Comparison of ENCODE assay signal across 8 cellular contexts in the genomic region with DNA sequence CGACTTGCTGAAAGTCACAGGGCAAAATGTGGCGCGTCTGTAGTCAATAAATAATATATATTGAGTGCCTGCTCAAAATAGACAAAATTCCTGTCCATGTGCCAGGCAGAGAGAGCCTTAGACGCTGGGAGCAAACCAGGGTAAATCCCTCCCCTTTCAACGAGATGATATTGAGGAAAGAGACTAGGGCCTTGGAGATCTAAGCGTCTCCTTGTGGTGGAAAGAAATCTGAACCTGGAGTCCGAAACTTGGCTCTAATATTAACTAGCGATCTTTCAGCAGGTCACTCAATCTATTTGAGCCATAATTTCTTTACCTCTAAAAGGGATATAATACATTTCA. TPM values are rescaled to one million over a fixed set of nuclear protein-coding genes. Genes with fewer than 3 reads are reported as not detected.
DNase-seq lines count a peak whose midpoint lies in the region; ATAC-seq and TF ChIP-seq lines count a peak whose summit lies in the region.

No MANE protein-coding gene starts in this region.

- peaks cover 33% of the 10 kb centered on the region for H3K4me1 Mint-ChIP-seq in activated CD4-positive, alpha-beta T cell treated with anti-CD3 and anti-CD28 coated beads, Interleukin-2, amount 10 ng/mL, durations not matched to agents 7 days and 5 days
- H3K4me1 Mint-ChIP-seq in T-cell, result peaks cover 35 to 45% (median 41%) of the 10 kb centered on the region in 3 donors

- H3K4me3 Mint-ChIP-seq in activated CD4-positive, alpha-beta T cell treated with anti-CD3 and anti-CD28 coated beads, Interleukin-2, amount 10 ng/mL, durations not matched to agents 7 days and 5 days, result peak overlapping the region; percentile 96
- peak overlapping the region; percentile 91 for H3K4me3 Mint-ChIP-seq in T-cell

- H3K9me3 ChIP-seq in right atrium auricular region (no peaks in the 10 kb centered on the region), stomach smooth muscle (ENCODE audit: control insufficient read depth in 2 of 2, low read length in 2 of 2) (no peaks in the 10 kb centered on the region)

- POLR2A ChIA-PET in activated CD4-positive, alpha-beta T cell treated with anti-CD3 and anti-CD28 coated beads, Interleukin-2, amount 10 ng/mL, durations not matched to agents 7 days and 5 days (lab: Charles Lee), result no interaction called here
- POLR2A ChIA-PET in T-cell (lab: Charles Lee), result interaction anchor here in 1 of 2 donors (1.2 kb wide), 1 partner anchor 12 kb away, joined by 3 read pairs; the partner anchor contains the start of gene HACD3

- peak overlapping the region; percentile 97 for H3K27ac Mint-ChIP-seq in activated CD4-positive, alpha-beta T cell treated with anti-CD3 and anti-CD28 coated beads, Interleukin-2, amount 10 ng/mL, durations not matched to agents 7 days and 5 days
- peak overlapping the region; percentile 86 to 89 for H3K27ac Mint-ChIP-seq in T-cell

- ATAC-seq in T-cell (replicated peaks in 1 of 4) (no peak), GM18861 (IDR thresholded peaks at IDR 0.05; ENCODE audit: unreplicated experiment) (no peak), GM19452 (IDR thresholded peaks at IDR 0.05; ENCODE audit: unreplicated experiment) (no peak)

- CTCF ChIA-PET in activated CD4-positive, alpha-beta T cell treated with anti-CD3 and anti-CD28 coated beads, Interleukin-2, amount 10 ng/mL, durations not matched to agents 7 days and 5 days (lab: Charles Lee), result interaction anchor here (0.7 to 1.4 kb wide), 4 partner anchors 9 to 195 kb away, joined by 3 to 4 read pairs (median 4); no protein-coding TSS in a partner anchor
- CTCF ChIA-PET in T-cell (lab: Charles Lee), result interaction anchor here (0.7 kb wide), 3 partner anchors 11 to 131 kb away, joined by 3 to 5 read pairs (median 5); no protein-coding TSS in a partner anchor

- peak in 1 of 2 donors; percentile 6 for TF ChIP-seq CTCF in right atrium auricular region (IDR thresholded peaks at IDR 0.05)

- peaks cover 15% of the 10 kb centered on the region for H3K36me3 Mint-ChIP-seq in activated CD4-positive, alpha-beta T cell treated with anti-CD3 and anti-CD28 coated beads, Interleukin-2, amount 10 ng/mL, durations not matched to agents 7 days and 5 days (ENCODE audit: low read depth)
- peaks cover 7% of the 10 kb centered on the region for H3K36me3 Mint-ChIP-seq in T-cell

- H3K27ac ChIP-seq in right atrium auricular region, result peak overlapping the region; percentile 80 to 86
- H3K27ac ChIP-seq in stomach smooth muscle (ENCODE audit: low read length), result peak overlapping the region; percentile 71

- DNase-seq in activated CD4-positive, alpha-beta T cell treated with anti-CD3 and anti-CD28 coated beads, Interleukin-2, amount 10 ng/mL, durations not matched to agents 7 days and 5 days, result no peak
- no peak for DNase-seq in activated CD4-positive, alpha-beta T cell treated with anti-CD3 and anti-CD28 coated beads, Interleukin-2, amount 50 U/mL, for 1 hour
- DNase-seq in T-cell (no peak), right atrium auricular region (ENCODE audit: low spot score) (no peak), AG08395 (ENCODE audit: low spot score) (no peak)

- no peaks in the 10 kb centered on the region for H3K27me3 Mint-ChIP-seq in activated CD4-positive, alpha-beta T cell treated with anti-CD3 and anti-CD28 coated beads, Interleukin-2, amount 10 ng/mL, durations not matched to agents 7 days and 5 days
- H3K27me3 Mint-ChIP-seq in T-cell, result no peaks in the 10 kb centered on the region

- H3K27me3 ChIP-seq in right atrium auricular region (no peaks in the 10 kb centered on the region), stomach smooth muscle (ENCODE audit: control insufficient read depth in 1 of 2, insufficient read depth in 2 of 2, low read length in 2 of 2) (no peaks in the 10 kb centered on the region)

- H3K9me3 Mint-ChIP-seq in activated CD4-positive, alpha-beta T cell treated with anti-CD3 and anti-CD28 coated beads, Interleukin-2, amount 10 ng/mL, durations not matched to agents 7 days and 5 days, result no peaks in the 10 kb centered on the region
- H3K9me3 Mint-ChIP-seq in T-cell, result no peaks in the 10 kb centered on the region

- H3K4me3 ChIP-seq in right atrium auricular region (peak overlapping the region; percentile 88 to 92), stomach smooth muscle (ENCODE audit: low read length in 2 of 2) (peak overlapping the region; percentile 40 to 96)

- H3K36me3 ChIP-seq in right atrium auricular region (peaks cover 5% of the 10 kb centered on the region), stomach smooth muscle (ENCODE audit: control insufficient read depth in 2 of 2, insufficient read depth in 2 of 2, low read length in 2 of 2) (peaks cover 0 to 4% of the 10 kb centered on the region in 2 donors)

- H3K4me1 ChIP-seq in right atrium auricular region (peaks cover 0 to 39% of the 10 kb centered on the region in 2 donors), stomach smooth muscle (ENCODE audit: control insufficient read depth, insufficient read depth, low read length) (peaks cover 12% of the 10 kb centered on the region)

- H3K9ac ChIP-seq in stomach smooth muscle (ENCODE audit: low read length in 2 of 2), result no peak overlapping the region

RNA-seq across cellular contexts. Expression of gene DPP8, which starts 0.3 kb away (rescaled TPM):
- total RNA-seq in activated CD4-positive, alpha-beta T cell treated with anti-CD3 and anti-CD28 coated beads, Interleukin-2, amount 10 ng/mL, durations not matched to agents 7 days and 5 days, result 10 to 100 TPM; 42.8 to 45.4 TPM
- total RNA-seq in T-cell (10 to 100 TPM; 43.9 to 56.5 (median 49.9) TPM), right atrium auricular region (10 to 100 TPM; 22.2 to 28.8 TPM)

RNA-seq across cellular contexts. Expression of gene HACD3, which starts 12.4 kb away (rescaled TPM):
- total RNA-seq in activated CD4-positive, alpha-beta T cell treated with anti-CD3 and anti-CD28 coated beads, Interleukin-2, amount 10 ng/mL, durations not matched to agents 7 days and 5 days, result 10 to 100 TPM; 31.3 to 32.8 TPM
- total RNA-seq in T-cell (10 to 100 TPM; 16.3 to 24.1 (median 20.9) TPM), right atrium auricular region (10 to 100 TPM; 15.3 to 20.5 TPM)
